In genomic region chr11:65382036-65382803, GRCh38 we compare ENCODE assay signal across 1 cellular context.
A peak's percentile ranks its signal among the peaks of the same experiment; 100 is the strongest.
TF ChIP-seq lines count a peak whose summit lies in the region.

SLC25A45 (minus strand) TSS chr11:65382646; CDS start chr11:65381951, 695 bp downstream.

TF ChIP-seq in A549, 52 proteins besides CTCF, POLR2A, EP300 and RAD21 (continued from another document):
- TF ChIP-seq HEYL (CRISPR knock-in tag; IDR thresholded peaks at IDR 0.05) (no peak), SMC3 (IDR thresholded peaks at IDR 0.05) (peak; percentile 65), MAX (IDR thresholded peaks at IDR 0.05) (peak; percentile 95), CHD4 (IDR thresholded peaks at IDR 0.05; ENCODE audit: borderline replicate concordance) (no peak), RCOR1 (IDR thresholded peaks at IDR 0.05; ENCODE audit: low read depth, low read length) (no peak), CEBPB (IDR thresholded peaks at IDR 0.05) (no peak), RNF2 (IDR thresholded peaks at IDR 0.05; ENCODE audit: borderline replicate concordance, low read depth) (no peak), HMGXB4 (CRISPR knock-in tag; IDR thresholded peaks at IDR 0.05; ENCODE audit: borderline replicate concordance) (no peak; the same call in 1 of the 2 replicates), USF2 (IDR thresholded peaks at IDR 0.05) (peak; percentile 26; the same call in 1 of the 2 replicates), KDM5A (IDR thresholded peaks at IDR 0.05) (no peak; the same call in 1 of the 2 replicates), BHLHE40 (IDR thresholded peaks at IDR 0.05; ENCODE audit: low read depth, low read length) (peak; percentile 74), HES2 (IDR thresholded peaks at IDR 0.05) (no peak), GATA3 (IDR thresholded peaks at IDR 0.05; ENCODE audit: borderline replicate concordance) (peak; percentile 56; the same call in 1 of the 2 replicates), CBX2 (IDR thresholded peaks at IDR 0.05; ENCODE audit: borderline replicate concordance, low read depth) (no peak), PHF8 (IDR thresholded peaks at IDR 0.05; ENCODE audit: borderline replicate concordance, low read depth) (peak; percentile 24; the same call in 1 of the 2 replicates), REST (IDR thresholded peaks at IDR 0.05) (no peak), TFCP2L1 (CRISPR knock-in tag; IDR thresholded peaks at IDR 0.05) (peak; percentile 76; the same call in 1 of the 2 replicates), FOSL2 (IDR thresholded peaks at IDR 0.05) (peak; percentile 92), FOSL2 (CRISPR knock-in tag; IDR thresholded peaks at IDR 0.05) (peak; percentile 100)
TF ChIP-seq in A549: peak in this region for 20.
